6 cellular contexts compared by ENCODE assay signal in the genomic region with DNA sequence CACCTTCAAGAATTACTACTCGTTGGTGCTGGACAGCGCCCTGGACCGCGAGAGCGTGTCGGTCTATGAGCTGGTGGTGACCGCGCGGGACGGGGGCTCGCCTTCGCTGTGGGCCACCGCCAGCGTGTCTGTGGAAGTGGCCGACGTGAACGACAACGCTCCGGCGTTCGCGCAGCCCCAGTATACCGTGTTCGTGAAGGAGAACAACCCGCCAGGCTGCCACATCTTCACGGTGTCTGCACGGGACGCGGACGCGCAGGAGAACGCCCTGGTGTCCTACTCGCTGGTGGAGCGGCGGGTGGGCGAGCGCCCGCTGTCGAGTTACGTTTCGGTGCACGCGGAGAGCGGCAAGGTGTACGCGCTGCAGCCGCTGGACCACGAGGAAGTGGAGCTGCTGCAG. TPM values are rescaled to one million over a fixed set of nuclear protein-coding genes. Genes with fewer than 3 reads are reported as not detected.
"Had no signal": no experiment of that assay in that cellular context is flagged by ENCODE, and none has a peak within 500 bp of the region (broad histone marks: within the 10 kb centered on the region; RNA-seq: fewer than 3 reads in every experiment).

No MANE protein-coding gene starts in this region.

RNA-seq across cellular contexts. Expression of gene PCDHA5, which starts 1.6 kb away (rescaled TPM):
- total RNA-seq: HepG2, HT-29, HT1080, IMR-90, K562 had no signal
- polyA plus RNA-seq: HepG2, IgD-negative memory B cell, IMR-90, K562 had no signal

RNA-seq across cellular contexts. Expression of gene PCDHA6, which starts 4.8 kb away (rescaled TPM):
- total RNA-seq: HepG2, HT-29, IMR-90, K562 had no signal
- polyA plus RNA-seq: HepG2, IgD-negative memory B cell, K562 had no signal

RNA-seq across cellular contexts. Expression of gene PCDHA7, which starts 11.1 kb away (rescaled TPM):
- total RNA-seq: HT-29, HT1080, K562 had no signal
- polyA plus RNA-seq: IgD-negative memory B cell, K562 had no signal

RNA-seq across cellular contexts. Expression of gene PCDHA4, which starts 16.1 kb away (rescaled TPM):
- total RNA-seq: HepG2, HT-29, K562 had no signal
- polyA plus RNA-seq: HepG2, IgD-negative memory B cell, K562 had no signal

RNA-seq across cellular contexts. Expression of gene PCDHA8, which starts 18.0 kb away (rescaled TPM):
- total RNA-seq: HT-29, HT1080, K562 had no signal
- polyA plus RNA-seq: IgD-negative memory B cell, K562 had no signal
